ENCODE assay signal across 15 cellular contexts in genomic region chr9:18947772-18948391, GRCh38.
DNase-seq lines count a peak whose midpoint lies in the region; ATAC-seq and TF ChIP-seq lines count a peak whose summit lies in the region.
"Had no signal": no experiment of that assay in that cellular context is flagged by ENCODE, and none has a peak within 500 bp of the region (broad histone marks: within the 10 kb centered on the region; RNA-seq: fewer than 3 reads in every experiment).

No MANE protein-coding gene starts in this region.

- no peaks in the 10 kb centered on the region for H3K9me3 ChIP-seq in gastroesophageal sphincter
- H3K9me3 ChIP-seq: sigmoid colon had no signal

- no peak for TF ChIP-seq CTCF in gastroesophageal sphincter (IDR thresholded peaks at IDR 0.05)

- no peak overlapping the region for H3K27ac ChIP-seq in gastroesophageal sphincter
- H3K27ac ChIP-seq: sigmoid colon, SK-N-MC had no signal

- H3K4me1 ChIP-seq in gastroesophageal sphincter = no peaks in the 10 kb centered on the region
- H3K4me1 ChIP-seq: sigmoid colon had no signal

- H3K27me3 ChIP-seq in gastroesophageal sphincter = no peaks in the 10 kb centered on the region
- H3K27me3 ChIP-seq: sigmoid colon had no signal

- TF ChIP-seq EP300 in gastroesophageal sphincter (IDR thresholded peaks at IDR 0.05) = no peak

- DNase-seq in COR-L47 (lab: John Stamatoyannopoulos, UW) (peak; percentile 83), NCI-H748 (lab: John Stamatoyannopoulos, UW; ENCODE audit: unreplicated experiment) (peak; percentile 99), sciatic nerve (ENCODE audit: low spot score) (no peak)
- DNase-seq in activated naive CD4-positive, alpha-beta T cell (lab: John Stamatoyannopoulos, UW) = no peak
- DNase-seq: activated gamma-delta T cell; CD4-positive, alpha-beta T cell; erythroblast; NCI-H2171 treated with DMSO at 0.1 percent for 48 hours; sigmoid colon; trophoblast cell had no signal

- 73 to 83% methylated on average over 1 to 4 of the region's 5 CpGs for WGBS in gastroesophageal sphincter (ENCODE audit: low coverage in 1 of 2), 2 donors

- H3K4me3 ChIP-seq in gastroesophageal sphincter = no peak overlapping the region
- H3K4me3 ChIP-seq: sigmoid colon, SK-N-MC had no signal

- no peaks in the 10 kb centered on the region for H3K36me3 ChIP-seq in gastroesophageal sphincter
- H3K36me3 ChIP-seq: sigmoid colon had no signal

- ATAC-seq in HG03039 (IDR thresholded peaks at IDR 0.05; ENCODE audit: unreplicated experiment) (peak; percentile 54), gastroesophageal sphincter (peak; percentile 76), sciatic nerve (no peak), GM18858 (IDR thresholded peaks at IDR 0.05; ENCODE audit: unreplicated experiment) (no peak), HG02763 (IDR thresholded peaks at IDR 0.05; ENCODE audit: unreplicated experiment) (no peak)

- no peak for TF ChIP-seq POLR2A in gastroesophageal sphincter (IDR thresholded peaks at IDR 0.05)

- intact Hi-C loops in sciatic nerve (cut with DNase I) = no loop called here

Comparison
In these comparisons a context has a peak if more than half of its experiments do, and no peak if none do; other contexts are left out.
1. DNase-seq: peak in COR-L47 (single experiment) and NCI-H748 (single experiment); none in sciatic nerve (single experiment) and activated naive CD4-positive, alpha-beta T cell (0 of 4).
2. ATAC-seq: peak in HG03039 (single experiment) and gastroesophageal sphincter (single experiment); none in sciatic nerve (single experiment), GM18858 (single experiment) and HG02763 (single experiment).